9 cellular contexts compared by ENCODE assay signal in the genomic region with DNA sequence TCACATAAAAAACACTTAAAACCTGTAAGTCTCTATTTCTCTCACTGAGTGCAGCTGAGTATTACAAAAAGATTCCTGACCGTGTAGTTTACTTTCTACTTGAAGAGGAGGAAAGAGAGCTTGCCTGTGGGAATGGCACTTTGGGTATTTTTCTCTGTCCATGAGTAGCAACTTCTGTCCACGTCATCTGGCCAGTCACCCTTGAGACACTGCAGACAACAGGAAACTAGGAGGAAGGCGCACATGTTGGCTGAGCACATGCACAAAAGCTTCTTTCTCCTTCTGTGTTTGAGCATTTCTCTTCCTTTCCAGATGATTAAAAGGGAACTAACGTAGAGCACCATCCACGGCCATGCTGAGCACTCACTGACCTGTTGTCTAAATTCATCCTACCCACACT. TPM values are rescaled to one million over a fixed set of nuclear protein-coding genes. Genes with fewer than 3 reads are reported as not detected.
DNase-seq lines count a peak whose midpoint lies in the region; TF ChIP-seq lines count a peak whose summit lies in the region.
"Had no signal": no experiment of that assay in that cellular context is flagged by ENCODE, and none has a peak within 500 bp of the region (broad histone marks: within the 10 kb centered on the region; RNA-seq: fewer than 3 reads in every experiment).

No MANE protein-coding gene starts in this region.

- H3K4me2 ChIP-seq in trophoblast cell (ENCODE audit: low read length), result no peak overlapping the region

- H3K4me1 ChIP-seq in esophagus muscularis mucosa (peaks cover 5 to 18% (median 11%) of the 10 kb centered on the region in 4 donors), trophoblast cell (ENCODE audit: control insufficient read depth in 1 of 2, insufficient read depth in 2 of 2, low read length in 2 of 2) (peaks cover 5 to 8% of the 10 kb centered on the region in 2 experiments)

- H2BK12ac ChIP-seq in trophoblast cell (ENCODE audit: low read length), result no peak overlapping the region

- H3K27me3 ChIP-seq in esophagus muscularis mucosa, result peaks cover 0 to 5% (median 0%) of the 10 kb centered on the region in 4 donors
- no peaks in the 10 kb centered on the region for H3K27me3 ChIP-seq in trophoblast cell (ENCODE audit: insufficient read depth, low read length)
- H3K27me3 ChIP-seq: SJSA1 had no signal

- TF ChIP-seq POLR2A in esophagus muscularis mucosa (IDR thresholded peaks at IDR 0.05; ENCODE audit: low read depth), result no peak

- H3K27ac ChIP-seq in esophagus muscularis mucosa (replicated peaks in 1 of 4) (peak overlapping the region; percentile 17 to 44 (median 38)), trophoblast cell (ENCODE audit: low read depth, low read length) (peak overlapping the region; percentile 8)
- H3K27ac ChIP-seq: SJSA1 had no signal

- TF ChIP-seq EP300 in esophagus muscularis mucosa (IDR thresholded peaks at IDR 0.05), result no peak

- H3K18ac ChIP-seq in trophoblast cell (ENCODE audit: low read length), result no peak overlapping the region

- H4K12ac ChIP-seq in trophoblast cell (ENCODE audit: low read depth, low read length), result no peak overlapping the region

- peak; percentile 27 for DNase-seq in G401 (ENCODE audit: low spot score)
- DNase-seq in RPMI7951 (ENCODE audit: low read depth), result peak; percentile 36
- no peak for DNase-seq in esophagus muscularis mucosa (ENCODE audit: extremely low spot score)
- peak; percentile 79 to 88 for DNase-seq in trophoblast cell
- DNase-seq in putamen (ENCODE audit: low spot score), result no peak
- DNase-seq in NCI-H187 (lab: John Stamatoyannopoulos, UW), result no peak
- DNase-seq in NCI-H2029 (lab: John Stamatoyannopoulos, UW), result no peak
- no peak for DNase-seq in LoVo (ENCODE audit: low spot score)

- intact Hi-C loops in esophagus muscularis mucosa (cut with DNase I), result no loop called here

- H3K79me1 ChIP-seq in trophoblast cell (ENCODE audit: low read length), result no peaks in the 10 kb centered on the region

- H3K4me3 ChIP-seq in esophagus muscularis mucosa, result no peak overlapping the region
- no peak overlapping the region for H3K4me3 ChIP-seq in trophoblast cell (ENCODE audit: low read depth, low read length)
- H3K4me3 ChIP-seq: SJSA1 had no signal

- no peak overlapping the region for H4K8ac ChIP-seq in trophoblast cell (ENCODE audit: low read depth, low read length)

- H4K91ac ChIP-seq in trophoblast cell (ENCODE audit: low read depth, low read length), result no peak overlapping the region

- no peak overlapping the region for H3K14ac ChIP-seq in trophoblast cell (ENCODE audit: low read length)

- H2AK5ac ChIP-seq in trophoblast cell (ENCODE audit: low read length), result no peak overlapping the region

- no peak overlapping the region for H2BK5ac ChIP-seq in trophoblast cell (ENCODE audit: low read depth, low read length, poor library complexity)

- H3K9ac ChIP-seq in trophoblast cell (ENCODE audit: low read length), result no peak overlapping the region

- no peak for TF ChIP-seq CTCF in esophagus muscularis mucosa (IDR thresholded peaks at IDR 0.05)

- in situ Hi-C loops in G401 (cut with HindIII; ENCODE audit: low sequenced_read_pairs), result no loop called here

- no peaks in the 10 kb centered on the region for H3K79me2 ChIP-seq in trophoblast cell (ENCODE audit: control insufficient read depth, insufficient read depth, low read length, poor library complexity)

- no peak overlapping the region for H3K23ac ChIP-seq in trophoblast cell (ENCODE audit: low read length)

- no peaks in the 10 kb centered on the region for H3K9me3 ChIP-seq in esophagus muscularis mucosa
- no peaks in the 10 kb centered on the region for H3K9me3 ChIP-seq in trophoblast cell (ENCODE audit: insufficient read depth, low read depth, low read length)
- H3K9me3 ChIP-seq: SJSA1 had no signal

- 73% methylated on average over 5 of the region's 5 CpGs for WGBS in esophagus muscularis mucosa
- no CpG with 5 or more reads among the region's 5 CpGs for WGBS in trophoblast cell (ENCODE audit: extremely low coverage, insufficient coverage, insufficient read length)

- H2BK120ac ChIP-seq in trophoblast cell (ENCODE audit: insufficient read depth, low read length, poor library complexity), result no peak overlapping the region

- H3K36me3 ChIP-seq in esophagus muscularis mucosa (peaks cover 0 to 82% (median 50%) of the 10 kb centered on the region in 4 donors), trophoblast cell (ENCODE audit: control insufficient read depth in 1 of 2, insufficient read depth in 2 of 2, low read length in 2 of 2) (no peaks in the 10 kb centered on the region)
- H3K36me3 ChIP-seq: SJSA1 had no signal

- H2AFZ ChIP-seq in trophoblast cell (ENCODE audit: insufficient read depth, low read length, poor library complexity), result no peak overlapping the region

- no peak overlapping the region for H3K4ac ChIP-seq in trophoblast cell (ENCODE audit: low read depth, low read length)

RNA-seq across cellular contexts. Expression of a gene that starts 19.7 kb away (rescaled TPM):
- total RNA-seq in G401 (2014; rRNA removed; shearing (Covaris generic)), result not detected in 2 replicates
- 3.2 and 5.3 TPM in 2 replicates for total RNA-seq in RPMI7951 (2014; rRNA removed; shearing (Covaris generic))
- 1 to 10 TPM; 2.7 to 3.7 (median 3.0) TPM for total RNA-seq in esophagus muscularis mucosa
- polyA plus RNA-seq in trophoblast cell (2013), result 2.6 and 2.7 TPM in 2 replicates

Comparison
In these comparisons a context has a peak if more than half of its experiments do, and no peak if none do; other contexts are left out.
1. DNase-seq: peak in G401 (single experiment), RPMI7951 (single experiment) and trophoblast cell (2 of 2); none in esophagus muscularis mucosa (single experiment), putamen (single experiment), NCI-H187 (0 of 2), NCI-H2029 (single experiment) and LoVo (single experiment).